In the genomic region with DNA sequence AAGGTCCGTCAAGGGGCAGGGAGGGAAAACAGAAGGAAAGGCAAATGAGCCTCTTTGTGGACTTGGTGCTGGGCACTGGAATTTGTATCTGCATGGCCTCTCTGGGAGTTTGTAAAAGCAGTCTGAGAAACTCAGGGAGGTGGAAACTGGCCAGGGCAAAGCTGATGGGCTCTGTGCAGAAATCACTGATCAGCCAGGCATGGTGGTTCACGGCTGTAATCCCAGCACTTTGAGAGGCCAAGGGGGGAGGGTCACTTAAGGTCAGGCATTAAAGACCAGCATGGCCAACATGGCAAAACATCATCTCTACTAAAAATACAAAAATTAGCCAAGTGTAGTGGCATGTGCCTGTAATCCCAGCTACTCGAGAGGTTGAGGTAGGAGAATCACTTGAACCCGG, we compare ENCODE assay signal across 18 cellular contexts.
A peak's percentile ranks its signal among the peaks of the same experiment; 100 is the strongest.
DNase-seq lines count a peak whose midpoint lies in the region; ATAC-seq and TF ChIP-seq lines count a peak whose summit lies in the region.
"Had no signal": no experiment of that assay in that cellular context is flagged by ENCODE, and none has a peak within 500 bp of the region (broad histone marks: within the 10 kb centered on the region; RNA-seq: fewer than 3 reads in every experiment).

No MANE protein-coding gene starts in this region.

- peak; percentile 31 for DNase-seq in coronary artery (ENCODE audit: low spot score)
- DNase-seq in thyroid gland: peak; percentile 95
- no peak for DNase-seq in sciatic nerve (ENCODE audit: low spot score)
- DNase-seq in anterior cingulate cortex (lab: John Stamatoyannopoulos, UW): no peak
- no peak for DNase-seq in NCI-H2029 (lab: John Stamatoyannopoulos, UW)
- DNase-seq: 8988T; C1 segment of cervical spinal cord; Calu3; CD4-positive, alpha-beta memory T cell; COR-L47; DMS53; DMS79 treated with DMSO at 0.1 percent for 48 hours; GF-D8; GOT3; HFFc6 had no signal

- no peaks in the 10 kb centered on the region for H3K27me3 Mint-ChIP-seq in nephron (ENCODE audit: low read depth)

- no peak for TF ChIP-seq POLR2A in thyroid gland (IDR thresholded peaks at IDR 0.05)

- H3K9me3 Mint-ChIP-seq in nephron: no peaks in the 10 kb centered on the region

- H3K4me3 ChIP-seq in coronary artery (no peak overlapping the region), thyroid gland (replicated peaks in 1 of 3) (no peak overlapping the region)
- H3K4me3 ChIP-seq: HAP-1 had no signal

- no peak overlapping the region for H3K4me3 Mint-ChIP-seq in nephron
- H3K4me3 Mint-ChIP-seq: CD4-positive, alpha-beta memory T cell; HFFc6 had no signal

- H3K9me3 ChIP-seq in thyroid gland: no peaks in the 10 kb centered on the region
- H3K9me3 ChIP-seq: HAP-1 had no signal

- intact Hi-C loops in thyroid gland (cut with DNase I) (no loop called here), sciatic nerve (cut with DNase I) (no loop called here)

- TF ChIP-seq CTCF in coronary artery (IDR thresholded peaks at IDR 0.05) (no peak), nephron (IDR thresholded peaks at IDR 0.05; ENCODE audit: unreplicated experiment in 3 of 3) (no peak), thyroid gland (IDR thresholded peaks at IDR 0.05) (peak in 1 of 6 experiments; percentile 14)

- H3K27ac ChIP-seq in coronary artery: no peak overlapping the region
- peak overlapping the region; percentile 79 to 92 (median 80) for H3K27ac ChIP-seq in thyroid gland

- no peaks in the 10 kb centered on the region for H3K36me3 ChIP-seq in thyroid gland
- H3K36me3 ChIP-seq: HAP-1 had no signal

- peaks cover 10% of the 10 kb centered on the region for H3K4me1 Mint-ChIP-seq in nephron
- H3K4me1 Mint-ChIP-seq: CD4-positive, alpha-beta memory T cell had no signal

- H3K4me1 ChIP-seq in thyroid gland: peaks cover 29 to 43% of the 10 kb centered on the region in 2 donors
- H3K4me1 ChIP-seq: HAP-1 had no signal

- ATAC-seq in sciatic nerve (no peak), GM18873 (IDR thresholded peaks at IDR 0.05; ENCODE audit: low FRiP score, unreplicated experiment) (no peak)

- H3K36me3 Mint-ChIP-seq in nephron (ENCODE audit: low read depth): no peaks in the 10 kb centered on the region
- H3K36me3 Mint-ChIP-seq: CD4-positive, alpha-beta memory T cell had no signal

- WGBS in thyroid gland, 2 donors: 30 to 37% methylated on average over 4 of the region's 4 CpGs

- peak overlapping the region in 2 of 3 experiments; percentile 45 to 84 for H3K27ac Mint-ChIP-seq in nephron
- H3K27ac Mint-ChIP-seq: CD4-positive, alpha-beta memory T cell; HFFc6 had no signal

- H3K27me3 ChIP-seq in thyroid gland: no peaks in the 10 kb centered on the region

Comparison
In these comparisons a context has a peak if more than half of its experiments do, and no peak if none do; other contexts are left out.
1. DNase-seq: peak in coronary artery (single experiment) and thyroid gland (2 of 2); none in sciatic nerve (single experiment), anterior cingulate cortex (0 of 58) and NCI-H2029 (single experiment).
2. H3K27ac ChIP-seq: peak in thyroid gland (3 of 3); none in coronary artery (0 of 2).